Comparison of ENCODE assay signal across 9 cellular contexts in the genomic region with DNA sequence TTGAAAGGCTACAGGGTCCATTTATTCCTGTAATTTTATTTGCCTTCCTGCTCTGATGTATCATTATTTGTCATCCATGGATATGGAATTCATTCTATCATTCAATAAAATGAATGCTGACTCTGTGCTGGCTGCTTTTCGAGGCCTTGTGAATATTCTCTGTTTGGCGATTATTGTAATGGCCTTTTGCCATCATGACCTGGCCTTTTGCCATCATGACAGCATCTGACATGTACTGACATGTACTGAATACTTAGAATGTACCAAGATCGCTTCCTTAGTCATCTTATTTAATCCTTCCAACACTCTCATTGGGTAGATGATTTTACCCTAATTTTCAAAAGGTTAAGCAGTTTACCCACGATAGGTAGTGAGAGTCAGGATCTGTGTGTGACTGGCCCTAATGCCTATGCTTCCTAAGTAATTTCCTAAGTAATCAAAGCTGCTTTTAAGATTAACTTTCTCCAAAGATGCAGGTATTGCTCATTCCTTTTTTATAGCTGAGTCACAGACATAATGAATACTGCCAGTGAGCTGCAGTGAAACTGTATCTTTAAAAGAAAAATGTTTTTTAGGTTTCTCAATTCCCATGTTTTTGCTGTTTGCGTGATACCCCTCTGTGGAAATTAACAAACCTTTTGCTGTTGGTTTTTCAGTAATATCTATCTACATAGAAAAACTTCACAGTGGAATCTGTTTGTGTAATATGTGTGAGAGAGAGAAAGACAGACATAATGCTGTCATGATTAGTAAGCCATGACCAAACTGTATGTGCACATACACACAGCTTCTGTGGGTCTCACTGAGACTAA.
DNase-seq lines count a peak whose midpoint lies in the region; ATAC-seq and TF ChIP-seq lines count a peak whose summit lies in the region.
"Had no signal": no experiment of that assay in that cellular context is flagged by ENCODE, and none has a peak within 500 bp of the region (broad histone marks: within the 10 kb centered on the region; RNA-seq: fewer than 3 reads in every experiment).

No MANE protein-coding gene starts in this region.

- H3K27ac ChIP-seq in KOPT-K1 (ENCODE audit: low read depth, low read length, poor library complexity, severe bottlenecking): peak overlapping the region; percentile 77

- H3K9me3 Mint-ChIP-seq in MCF 10A (ENCODE audit: unreplicated experiment): no peaks in the 10 kb centered on the region

- DNase-seq in Caki2 (ENCODE audit: low read depth): peak; percentile 33
- peak; percentile 87 for DNase-seq in MCF 10A (ENCODE audit: unreplicated experiment)
- DNase-seq in mucosa of descending colon: peak in 1 of 3 donors; percentile 39
- no peak for DNase-seq in Ammon's horn (ENCODE audit: low spot score)
- no peak for DNase-seq in iPS-NIHi7 (ENCODE audit: extremely low spot score)
- DNase-seq in germinal center (ENCODE audit: low spot score): no peak

- no peak overlapping the region for H3K4me3 ChIP-seq in mucosa of descending colon

- POLR2A ChIA-PET in MCF 10A (lab: Yijun Ruan, JAX): interaction anchor here (0.5 to 4.7 kb wide), 21 partner anchors 8 to 147 kb away, joined by 3 to 54 read pairs (median 4); a partner anchor contains a TSS

- ATAC-seq in mucosa of descending colon (peak; percentile 53), GM21390 (IDR thresholded peaks at IDR 0.05; ENCODE audit: unreplicated experiment) (no peak)
- ATAC-seq: WTC11 had no signal

- TF ChIP-seq CTCF in MCF 10A (IDR thresholded peaks at IDR 0.05; ENCODE audit: unreplicated experiment) (no peak), mucosa of descending colon (IDR thresholded peaks at IDR 0.05) (no peak)

- peak overlapping the region; percentile 92 for H3K27ac Mint-ChIP-seq in MCF 10A (ENCODE audit: low read depth, unreplicated experiment)

- peak overlapping the region; percentile 17 for H3K4me3 Mint-ChIP-seq in MCF 10A (ENCODE audit: unreplicated experiment)
- H3K4me3 Mint-ChIP-seq: WTC11 had no signal

- peaks cover 6% of the 10 kb centered on the region for H3K36me3 Mint-ChIP-seq in MCF 10A (ENCODE audit: insufficient read depth, unreplicated experiment)
- H3K36me3 Mint-ChIP-seq: WTC11 had no signal

- intact Hi-C loops in MCF 10A (cut with micrococcal nuclease) (loop anchor here (1.0 to 5.0 kb wide), 3 partner anchors 19 to 127 kb away; no protein-coding TSS in a partner anchor), mucosa of descending colon (cut with DNase I, micrococcal nuclease) (no loop called here)

- peaks cover 38% of the 10 kb centered on the region for H3K4me1 Mint-ChIP-seq in MCF 10A (ENCODE audit: insufficient read depth, unreplicated experiment)

- H3K27me3 Mint-ChIP-seq in MCF 10A (ENCODE audit: insufficient read depth, unreplicated experiment): no peaks in the 10 kb centered on the region

- H3K36me3 ChIP-seq in KOPT-K1 (ENCODE audit: insufficient read depth, low read length) (no peaks in the 10 kb centered on the region), mucosa of descending colon (ENCODE audit: low read depth) (no peaks in the 10 kb centered on the region)

- H3K4me1 ChIP-seq in mucosa of descending colon (ENCODE audit: low read depth): peaks cover 4% of the 10 kb centered on the region

- TSS peak; percentile 86 for BruUV-seq in MCF 10A (replicated peaks; lab: Mats Ljungman, UMichigan)

- CTCF ChIA-PET in MCF 10A (lab: Yijun Ruan, JAX): interaction anchor here (0.6 to 1.1 kb wide), 4 partner anchors 9 to 241 kb away, joined by 3 to 4 read pairs (median 4); no protein-coding TSS in a partner anchor

- no peaks in the 10 kb centered on the region for H3K9me3 ChIP-seq in KOPT-K1 (ENCODE audit: insufficient read depth, low read length, poor library complexity, severe bottlenecking)
- no peaks in the 10 kb centered on the region for H3K9me3 ChIP-seq in mucosa of descending colon

- in situ Hi-C loops in Caki2 (cut with HindIII; ENCODE audit: low pct_unique_long_range_greater_than_20kb, low sequenced_read_pairs): no loop called here

Comparison
In these comparisons a context has a peak if more than half of its experiments do, and no peak if none do; other contexts are left out.
1. DNase-seq: peak in Caki2 (single experiment) and MCF 10A (single experiment); none in Ammon's horn (single experiment), iPS-NIHi7 (single experiment) and germinal center (single experiment).